Comparison of ENCODE assay signal across 9 cellular contexts in genomic region chr2:36964496-36965058, GRCh38. TPM values are rescaled to one million over a fixed set of nuclear protein-coding genes. Genes with fewer than 3 reads are reported as not detected.
A peak's percentile ranks its signal among the peaks of the same experiment; 100 is the strongest.
DNase-seq lines count a peak whose midpoint lies in the region; ATAC-seq, FAIRE-seq and TF ChIP-seq lines count a peak whose summit lies in the region.
"Had no signal": no experiment of that assay in that cellular context is flagged by ENCODE, and none has a peak within 500 bp of the region (broad histone marks: within the 10 kb centered on the region; RNA-seq: fewer than 3 reads in every experiment).

No MANE protein-coding gene starts in this region.

- peaks cover 0 to 34% of the 10 kb centered on the region in 2 donors for H3K4me1 ChIP-seq in right atrium auricular region
- peaks cover 32% of the 10 kb centered on the region for H3K4me1 ChIP-seq in keratinocyte (ENCODE audit: control insufficient read depth, extremely low read depth, insufficient read depth, low read length)
- H3K4me1 ChIP-seq in vagina: peaks cover 44% of the 10 kb centered on the region

- no peaks in the 10 kb centered on the region for H3K36me3 ChIP-seq in right atrium auricular region
- no peaks in the 10 kb centered on the region for H3K36me3 ChIP-seq in keratinocyte (ENCODE audit: control insufficient read depth in 2 of 2, extremely low read depth in 1 of 2, insufficient read depth in 2 of 2, low read length in 2 of 2)
- H3K36me3 ChIP-seq in vagina: no peaks in the 10 kb centered on the region

- H3K4me3 ChIP-seq in right atrium auricular region (peak overlapping the region; percentile 87 to 88), keratinocyte (ENCODE audit: control insufficient read depth in 2 of 3, extremely low read depth in 1 of 3, insufficient read depth in 2 of 3, low read depth in 1 of 3, low read length in 3 of 3) (peak overlapping the region; percentile 80 to 100 (median 94)), vagina (peak overlapping the region; percentile 87 to 99)

- no peaks in the 10 kb centered on the region for H3K9me3 Mint-ChIP-seq in activated naive CD8-positive, alpha-beta T cell treated with anti-CD3 and anti-CD28 coated beads, Interleukin-2, amount 10 ng/mL, durations not matched to agents 7 days and 5 days

- TF ChIP-seq CTCF in right atrium auricular region (IDR thresholded peaks at IDR 0.05) (no peak), keratinocyte (optimal IDR thresholded peaks at IDR 0.05 in 1 of 3, IDR thresholded peaks at IDR 0.05 in 1 of 3, conservative IDR thresholded peaks at IDR 0.05 in 1 of 3; ENCODE audit: extremely low read depth in 1 of 3, insufficient read depth in 2 of 3, low read length in 3 of 3) (no peak), vagina (IDR thresholded peaks at IDR 0.05) (no peak)

- H3K4me3 Mint-ChIP-seq in activated naive CD8-positive, alpha-beta T cell treated with anti-CD3 and anti-CD28 coated beads, Interleukin-2, amount 10 ng/mL, durations not matched to agents 7 days and 5 days: peak overlapping the region; percentile 96

- H3K4me2 ChIP-seq in keratinocyte (ENCODE audit: control insufficient read depth, extremely low read depth, insufficient read depth, low read depth, low read length): peak overlapping the region; percentile 88

- ATAC-seq in activated naive CD8-positive, alpha-beta T cell treated with anti-CD3 and anti-CD28 coated beads, Interleukin-2, amount 10 ng/mL, durations not matched to agents 7 days and 5 days (ENCODE audit: low read depth): no peak
- ATAC-seq in HG02852 (IDR thresholded peaks at IDR 0.05; ENCODE audit: unreplicated experiment) (no peak), HG03135 (IDR thresholded peaks at IDR 0.05; ENCODE audit: unreplicated experiment) (no peak)

- no peaks in the 10 kb centered on the region for H3K27me3 Mint-ChIP-seq in activated naive CD8-positive, alpha-beta T cell treated with anti-CD3 and anti-CD28 coated beads, Interleukin-2, amount 10 ng/mL, durations not matched to agents 7 days and 5 days

- H3K36me3 Mint-ChIP-seq in activated naive CD8-positive, alpha-beta T cell treated with anti-CD3 and anti-CD28 coated beads, Interleukin-2, amount 10 ng/mL, durations not matched to agents 7 days and 5 days: peaks cover 13% of the 10 kb centered on the region

- POLR2A ChIA-PET in activated naive CD8-positive, alpha-beta T cell treated with anti-CD3 and anti-CD28 coated beads, Interleukin-2, amount 10 ng/mL, durations not matched to agents 7 days and 5 days (lab: Charles Lee): no interaction called here

- no peak overlapping the region for H2AFZ ChIP-seq in keratinocyte (ENCODE audit: control insufficient read depth, low read length)

- TF ChIP-seq POLR2A in vagina (IDR thresholded peaks at IDR 0.05): no peak

- H3K27me3 ChIP-seq in right atrium auricular region (no peaks in the 10 kb centered on the region), keratinocyte (ENCODE audit: control insufficient read depth, extremely low read depth, insufficient read depth, low read length) (no peaks in the 10 kb centered on the region), vagina (no peaks in the 10 kb centered on the region)

- no peak for FAIRE-seq in keratinocyte (lab: Jason Lieb, UNC)

- no peak for DNase-seq in right atrium auricular region (ENCODE audit: low spot score)
- no peak for DNase-seq in cardiac septum (ENCODE audit: low spot score)
- DNase-seq in activated naive CD8-positive, alpha-beta T cell treated with anti-CD3 and anti-CD28 coated beads, Interleukin-2, amount 10 ng/mL, durations not matched to agents 7 days and 5 days: no peak
- DNase-seq in keratinocyte (ENCODE audit: low read depth, low spot score): no peak
- no peak for DNase-seq in vagina (ENCODE audit: extremely low spot score in 2 of 2)
- DNase-seq in DMS79 treated with DMSO at 0.1 percent for 48 hours (lab: John Stamatoyannopoulos, UW): no peak
- DNase-seq: activated CD4-positive, alpha-beta T cell treated with anti-CD3 and anti-CD28 coated beads, Interleukin-2, amount 50 U/mL, for 4 hours had no signal

- intact Hi-C loops in cardiac septum (cut with DNase I) (loop anchor here (5.0 kb wide), 1 partner anchor 53 kb away; no protein-coding TSS in a partner anchor), vagina (cut with DNase I) (no loop called here)

- dilution Hi-C loops in keratinocyte (cut with MboI; ENCODE audit: extremely low pct_ligation_motif_present, low sequenced_read_pairs): no loop called here

- H3K9me3 ChIP-seq in right atrium auricular region (no peaks in the 10 kb centered on the region), keratinocyte (ENCODE audit: control insufficient read depth, low read depth, low read length) (no peaks in the 10 kb centered on the region), vagina (no peaks in the 10 kb centered on the region)

- peak overlapping the region; percentile 94 for H3K9ac ChIP-seq in keratinocyte (ENCODE audit: control insufficient read depth, extremely low read depth, insufficient read depth, low read length)

- no peaks in the 10 kb centered on the region for H4K20me1 ChIP-seq in keratinocyte (ENCODE audit: control insufficient read depth, extremely low read depth, insufficient read depth, low read length)

- H3K4me1 Mint-ChIP-seq in activated naive CD8-positive, alpha-beta T cell treated with anti-CD3 and anti-CD28 coated beads, Interleukin-2, amount 10 ng/mL, durations not matched to agents 7 days and 5 days: peaks cover 48% of the 10 kb centered on the region

- peaks cover 59% of the 10 kb centered on the region for H3K79me2 ChIP-seq in keratinocyte (ENCODE audit: control insufficient read depth, insufficient read depth, low read length)

- peak overlapping the region; percentile 47 for H3K27ac Mint-ChIP-seq in activated naive CD8-positive, alpha-beta T cell treated with anti-CD3 and anti-CD28 coated beads, Interleukin-2, amount 10 ng/mL, durations not matched to agents 7 days and 5 days

- peak overlapping the region; percentile 90 to 91 for H3K27ac ChIP-seq in right atrium auricular region
- peak overlapping the region; percentile 79 for H3K27ac ChIP-seq in keratinocyte (ENCODE audit: control insufficient read depth, insufficient read depth, low read length)
- no peak overlapping the region for H3K27ac ChIP-seq in vagina

- H3K9me1 ChIP-seq in keratinocyte (ENCODE audit: control insufficient read depth, extremely low read depth, insufficient read depth, low read length): no peaks in the 10 kb centered on the region

RNA-seq across cellular contexts. Expression of gene STRN, which starts 1.8 kb away (rescaled TPM):
- total RNA-seq in right atrium auricular region: 10 to 100 TPM; 29.2 to 34.5 TPM
- total RNA-seq in cardiac septum: 78.0 TPM
- 10 to 100 TPM; 32.2 to 35.0 TPM for total RNA-seq in activated naive CD8-positive, alpha-beta T cell treated with anti-CD3 and anti-CD28 coated beads, Interleukin-2, amount 10 ng/mL, durations not matched to agents 7 days and 5 days
- polyA plus RNA-seq in keratinocyte: 16.3 to 29.3 TPM (median 22.5 TPM) in 3 replicates
- polyA plus RNA-seq in keratinocyte (2011; ENCODE audit: low read depth): 37.7 TPM
- 9.2 and 22.2 TPM in 2 replicates for polyA plus RNA-seq in keratinocyte (2011; cell fraction: cytosol; rRNA removed)
- polyA plus RNA-seq in keratinocyte (2011; cell fraction: nucleus; rRNA removed): 20.5 and 22.3 TPM in 2 replicates
- polyA plus RNA-seq in keratinocyte (2012; ENCODE audit: low replicate concordance): 15.5 and 19.5 TPM in 2 replicates
- 15.5 to 54.1 TPM (median 36.8 TPM) in 3 replicates for polyA minus RNA-seq in keratinocyte
- 14.6 TPM for polyA minus RNA-seq in keratinocyte (2011; cell fraction: cytosol; rRNA and poly(A)+ RNA removed)
- polyA minus RNA-seq in keratinocyte (2011; cell fraction: nucleus; rRNA and poly(A)+ RNA removed): 18.1 and 40.1 TPM in 2 replicates
- 19.4 TPM for total RNA-seq in vagina
